13 cellular contexts compared by ENCODE assay signal in genomic region chr4:76665721-76666120, GRCh38.
DNase-seq lines count a peak whose midpoint lies in the region; ATAC-seq and TF ChIP-seq lines count a peak whose summit lies in the region.
"Had no signal": no experiment of that assay in that cellular context is flagged by ENCODE, and none has a peak within 500 bp of the region (broad histone marks: within the 10 kb centered on the region; RNA-seq: fewer than 3 reads in every experiment).

No MANE protein-coding gene starts in this region.

- no peak overlapping the region for H3K4me3 Mint-ChIP-seq in activated naive CD4-positive, alpha-beta T cell treated with anti-CD3 and anti-CD28 coated beads, Interleukin-2, amount 10 ng/mL, durations not matched to agents 7 days and 5 days

- no peak for TF ChIP-seq POLR2A in ovary (IDR thresholded peaks at IDR 0.05)

- 87% methylated on average over 4 of the region's 4 CpGs for WGBS in mammary epithelial cell (ENCODE audit: low coverage, missing lambda C conversion rate)
- WGBS in ovary, 3 donors = 90 to 94% (median 90%) methylated on average over 4 of the region's 4 CpGs

- H3K4me2 ChIP-seq in mammary epithelial cell (ENCODE audit: insufficient read depth, low read depth, low read length) = peak overlapping the region; percentile 19
- H3K4me2 ChIP-seq: BLaER1 had no signal

- TF ChIP-seq EP300 in ovary (IDR thresholded peaks at IDR 0.05) = no peak

- CTCF ChIA-PET in mammary epithelial cell (lab: Charles Lee; ENCODE audit: low non-redundant PET) = interaction anchor here (0.6 kb wide), 1 partner anchor 752 kb away, joined by 4 read pairs; no protein-coding TSS in a partner anchor
- CTCF ChIA-PET in activated naive CD4-positive, alpha-beta T cell treated with anti-CD3 and anti-CD28 coated beads, Interleukin-2, amount 10 ng/mL, durations not matched to agents 7 days and 5 days (lab: Charles Lee) = no interaction called here

- H3K27me3 Mint-ChIP-seq in activated naive CD4-positive, alpha-beta T cell treated with anti-CD3 and anti-CD28 coated beads, Interleukin-2, amount 10 ng/mL, durations not matched to agents 7 days and 5 days = peaks cover 7% of the 10 kb centered on the region

- H3K9me3 ChIP-seq in mammary epithelial cell (replicated peaks; ENCODE audit: insufficient read depth, low read length) (no peaks in the 10 kb centered on the region), muscle layer of duodenum (ENCODE audit: control insufficient read depth in 1 of 2, low read length in 2 of 2) (no peaks in the 10 kb centered on the region), ovary (no peaks in the 10 kb centered on the region)
- H3K9me3 ChIP-seq: BLaER1 had no signal

- no peak overlapping the region for H3K4me3 ChIP-seq in mammary epithelial cell (replicated peaks in 1 of 3; ENCODE audit: insufficient read depth in 1 of 3, low read depth in 2 of 3, low read length in 3 of 3)
- no peak overlapping the region for H3K4me3 ChIP-seq in muscle layer of duodenum (ENCODE audit: low read depth in 1 of 2, low read length in 2 of 2)
- no peak overlapping the region for H3K4me3 ChIP-seq in ovary
- H3K4me3 ChIP-seq: BLaER1, K562 had no signal

- DNase-seq in HuH-7.5 (ENCODE audit: low spot score) (peak; percentile 41), mammary epithelial cell (no peak), ovary (no peak), SIG-M5 treated with dmso at 0.1 percent for 504 hours (lab: John Stamatoyannopoulos, UW; ENCODE audit: unreplicated experiment) (no peak), left cardiac atrium (no peak)
- DNase-seq in activated naive CD4-positive, alpha-beta T cell treated with anti-CD3 and anti-CD28 coated beads, Interleukin-2, amount 10 ng/mL, durations not matched to agents 7 days and 5 days = no peak
- DNase-seq: NCI-H1436 treated with DMSO at 0.1 percent for 48 hours, NCI-H748 treated with DMSO at 0.1 percent for 48 hours, OCI-M1 had no signal

- BruUV-seq in mammary epithelial cell (replicated peaks; lab: Mats Ljungman, UMichigan) = no TSS peak

- TF ChIP-seq CTCF in 22Rv1 (IDR thresholded peaks at IDR 0.05) = no peak
- no peak for TF ChIP-seq CTCF in mammary epithelial cell (conservative IDR thresholded peaks at IDR 0.05 in 1 of 2, IDR thresholded peaks at IDR 0.05 in 1 of 2; ENCODE audit: extremely low read depth in 1 of 2, insufficient read depth in 1 of 2, low read depth in 1 of 2, low read length in 2 of 2)
- no peak for TF ChIP-seq CTCF in ovary (IDR thresholded peaks at IDR 0.05)

- H3K27ac ChIP-seq in 22Rv1 = peak overlapping the region; percentile 36; the same call in 1 of the 2 replicates
- peak overlapping the region; percentile 70 for H3K27ac ChIP-seq in mammary epithelial cell (ENCODE audit: insufficient read depth, low read depth, low read length)
- peak overlapping the region; percentile 67 for H3K27ac ChIP-seq in muscle layer of duodenum (ENCODE audit: low read length)
- no peak overlapping the region for H3K27ac ChIP-seq in ovary
- H3K27ac ChIP-seq: BLaER1 had no signal

- dilution Hi-C loops in mammary epithelial cell (cut with HindIII; ENCODE audit: low sequenced_read_pairs) = no loop called here

- no peaks in the 10 kb centered on the region for H3K9me3 Mint-ChIP-seq in activated naive CD4-positive, alpha-beta T cell treated with anti-CD3 and anti-CD28 coated beads, Interleukin-2, amount 10 ng/mL, durations not matched to agents 7 days and 5 days

- intact Hi-C loops in mammary epithelial cell (cut with micrococcal nuclease) = no loop called here
- intact Hi-C loops in ovary (cut with DNase I) = no loop called here
- intact Hi-C loops in left cardiac atrium (cut with DNase I) = no loop called here

- H3K9ac ChIP-seq in mammary epithelial cell (ENCODE audit: insufficient read depth, low read length) = no peak overlapping the region
- H3K9ac ChIP-seq: BLaER1 had no signal

- no peak for ATAC-seq in left cardiac atrium
- ATAC-seq: K562 had no signal

- no peak overlapping the region for H3K27ac Mint-ChIP-seq in activated naive CD4-positive, alpha-beta T cell treated with anti-CD3 and anti-CD28 coated beads, Interleukin-2, amount 10 ng/mL, durations not matched to agents 7 days and 5 days

- no peaks in the 10 kb centered on the region for H3K4me1 Mint-ChIP-seq in activated naive CD4-positive, alpha-beta T cell treated with anti-CD3 and anti-CD28 coated beads, Interleukin-2, amount 10 ng/mL, durations not matched to agents 7 days and 5 days

- H3K36me3 ChIP-seq in mammary epithelial cell (ENCODE audit: insufficient read depth, low read length) (no peaks in the 10 kb centered on the region), muscle layer of duodenum (ENCODE audit: control insufficient read depth in 1 of 2, insufficient read depth in 2 of 2, low read length in 2 of 2) (no peaks in the 10 kb centered on the region), ovary (no peaks in the 10 kb centered on the region)
- H3K36me3 ChIP-seq: BLaER1 had no signal

- no peaks in the 10 kb centered on the region for H3K36me3 Mint-ChIP-seq in activated naive CD4-positive, alpha-beta T cell treated with anti-CD3 and anti-CD28 coated beads, Interleukin-2, amount 10 ng/mL, durations not matched to agents 7 days and 5 days

- peaks cover 31% of the 10 kb centered on the region for H3K4me1 ChIP-seq in mammary epithelial cell (ENCODE audit: insufficient read depth, low read length)
- peaks cover 0 to 5% of the 10 kb centered on the region in 2 donors for H3K4me1 ChIP-seq in muscle layer of duodenum (ENCODE audit: control insufficient read depth in 1 of 2, insufficient read depth in 2 of 2, low read length in 2 of 2)
- no peaks in the 10 kb centered on the region for H3K4me1 ChIP-seq in ovary (ENCODE audit: insufficient read depth)

- no peak overlapping the region for H2AFZ ChIP-seq in mammary epithelial cell (ENCODE audit: low read depth, low read length)

- H4K20me1 ChIP-seq in mammary epithelial cell (ENCODE audit: insufficient read depth, low read length) = no peaks in the 10 kb centered on the region
- H4K20me1 ChIP-seq: BLaER1 had no signal

- in situ Hi-C loops in mammary epithelial cell (cut with MboI; ENCODE audit: low sequenced_read_pairs in 2 of 2) = no loop called here

- no peaks in the 10 kb centered on the region for H3K27me3 ChIP-seq in mammary epithelial cell (ENCODE audit: insufficient read depth, low read length)
- no peaks in the 10 kb centered on the region for H3K27me3 ChIP-seq in muscle layer of duodenum (ENCODE audit: low read depth, low read length)
- H3K27me3 ChIP-seq in ovary = no peaks in the 10 kb centered on the region
- H3K27me3 ChIP-seq: BLaER1 had no signal

- no peaks in the 10 kb centered on the region for H3K79me2 ChIP-seq in mammary epithelial cell (ENCODE audit: insufficient read depth, low read length)

Comparison
In these comparisons a context has a peak if more than half of its experiments do, and no peak if none do; other contexts are left out.
1. H3K27ac ChIP-seq: peak in 22Rv1 (single experiment), mammary epithelial cell (single experiment) and muscle layer of duodenum (single experiment); none in ovary (0 of 2).